In the genomic region with DNA sequence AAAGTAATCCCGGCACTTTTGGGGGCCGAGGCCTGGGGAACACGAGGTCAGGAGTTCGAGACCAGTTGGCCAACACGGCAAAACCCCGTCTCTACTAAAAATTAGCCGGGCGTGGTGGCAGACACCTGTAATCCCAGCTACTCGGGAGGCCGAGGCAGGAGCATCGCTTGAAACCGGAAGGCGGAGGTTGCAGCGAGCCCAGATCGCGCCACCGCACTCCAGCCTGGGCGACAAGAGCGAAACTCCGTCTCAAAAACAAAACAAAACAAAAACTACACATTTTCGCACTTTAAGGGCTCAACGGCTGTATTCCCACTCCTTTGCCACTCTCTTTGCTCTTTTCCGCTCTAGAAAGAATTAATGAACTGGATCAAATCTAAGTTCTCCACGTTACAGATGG, we compare ENCODE assay signal across 8 cellular contexts. TPM values are rescaled to one million over a fixed set of nuclear protein-coding genes. Genes with fewer than 3 reads are reported as not detected.
A peak's percentile ranks its signal among the peaks of the same experiment; 100 is the strongest.
DNase-seq lines count a peak whose midpoint lies in the region; ATAC-seq and TF ChIP-seq lines count a peak whose summit lies in the region.

No MANE protein-coding gene starts in this region.

- peaks cover 24% of the 10 kb centered on the region for H3K36me3 ChIP-seq in Karpas-422 (ENCODE audit: insufficient read depth, low read length)
- peaks cover 6% of the 10 kb centered on the region for H3K36me3 ChIP-seq in colonic mucosa

- intact Hi-C loops in colonic mucosa (cut with DNase I), result loop anchor here (5.0 kb wide), 1 partner anchor 56 kb away; no protein-coding TSS in a partner anchor

- H2AFZ ChIP-seq in Karpas-422 (ENCODE audit: low read length), result peak overlapping the region; percentile 71

- peak overlapping the region; percentile 88 for H3K9ac ChIP-seq in Karpas-422 (ENCODE audit: low read length)
- peak overlapping the region in 1 of 2 donors; percentile 94 for H3K9ac ChIP-seq in colonic mucosa (ENCODE audit: low read depth in 2 of 2, low read length in 2 of 2)

- H3K9me3 Mint-ChIP-seq in naive thymus-derived CD8-positive, alpha-beta T cell, result no peaks in the 10 kb centered on the region

- peak overlapping the region; percentile 92 to 98 (median 97) for H3K4me3 Mint-ChIP-seq in naive thymus-derived CD8-positive, alpha-beta T cell

- no peaks in the 10 kb centered on the region for H3K27me3 Mint-ChIP-seq in naive thymus-derived CD8-positive, alpha-beta T cell

- DNase-seq in AG09309 (ENCODE audit: low read depth), result no peak
- DNase-seq in Karpas-422, result no peak
- DNase-seq in colonic mucosa, result no peak
- peak in 1 of 10 donors; percentile 3 for DNase-seq in naive thymus-derived CD8-positive, alpha-beta T cell
- no peak for DNase-seq in NCI-H526 treated with DMSO at 0.1 percent for 48 hours (lab: John Stamatoyannopoulos, UW)
- no peak for DNase-seq in cerebellar nuclear complex (lab: John Stamatoyannopoulos, UW)
- no peak for DNase-seq in NK-92 treated with Interleukin-12 subunit alpha and Interleukin-12 subunit beta, amount 100 ng/mL, for 24 hours (lab: John Stamatoyannopoulos, UW)

- H3K4me3 ChIP-seq in AG09309 (ENCODE audit: control insufficient read depth, low read depth, low read length) (peak overlapping the region; percentile 70; the same call in 1 of the 2 replicates), Karpas-422 (ENCODE audit: low read length) (peak overlapping the region; percentile 92), colonic mucosa (peak overlapping the region; percentile 100)

- peaks cover 14% of the 10 kb centered on the region for H3K4me1 ChIP-seq in Karpas-422 (ENCODE audit: low read length)
- peaks cover 5% of the 10 kb centered on the region for H3K4me1 ChIP-seq in colonic mucosa

- no peaks in the 10 kb centered on the region for H4K20me1 ChIP-seq in Karpas-422 (ENCODE audit: insufficient read depth, low read depth, low read length)

- no peaks in the 10 kb centered on the region for H3K9me2 ChIP-seq in Karpas-422 (replicated peaks; ENCODE audit: insufficient read depth, low read length)

- H3K36me3 Mint-ChIP-seq in naive thymus-derived CD8-positive, alpha-beta T cell, result peaks cover 0 to 19% (median 7%) of the 10 kb centered on the region in 3 donors

- POLR2A ChIA-PET in naive thymus-derived CD8-positive, alpha-beta T cell (lab: Charles Lee), result interaction anchor here (1.0 to 1.6 kb wide), 2 partner anchors 47 to 66 kb away, joined by 6 read pairs; no protein-coding TSS in a partner anchor

- H3K79me2 ChIP-seq in Karpas-422 (ENCODE audit: low read length), result peaks cover 38% of the 10 kb centered on the region

- no peak for ATAC-seq in naive thymus-derived CD8-positive, alpha-beta T cell
- ATAC-seq in GM18873 (IDR thresholded peaks at IDR 0.05; ENCODE audit: low FRiP score, unreplicated experiment), result no peak

- H3K4me1 Mint-ChIP-seq in naive thymus-derived CD8-positive, alpha-beta T cell, result peaks cover 20 to 45% (median 44%) of the 10 kb centered on the region in 4 donors

- H3K27ac Mint-ChIP-seq in naive thymus-derived CD8-positive, alpha-beta T cell, result peak overlapping the region; percentile 94 to 99 (median 97)

- H3K27ac ChIP-seq in Karpas-422 (ENCODE audit: low read length) (peak overlapping the region; percentile 26; the same call in 1 of the 2 replicates), colonic mucosa (peak overlapping the region; percentile 92)

- H3K27me3 ChIP-seq in Karpas-422 (ENCODE audit: low read length) (no peaks in the 10 kb centered on the region), colonic mucosa (no peaks in the 10 kb centered on the region)

- TF ChIP-seq CTCF in AG09309 (IDR thresholded peaks at IDR 0.05; ENCODE audit: control insufficient read depth, insufficient read depth, low read depth, low read length, missing control alignments) (no peak), colonic mucosa (IDR thresholded peaks at IDR 0.05) (no peak)

- H3K9me3 ChIP-seq in Karpas-422 (ENCODE audit: low read length) (no peaks in the 10 kb centered on the region), colonic mucosa (no peaks in the 10 kb centered on the region)

- peak overlapping the region; percentile 79 for H3K4me2 ChIP-seq in Karpas-422 (ENCODE audit: low read depth, low read length, poor library complexity, severe bottlenecking)

RNA-seq across cellular contexts. Expression of a gene that starts 0.8 kb away (rescaled TPM):
- 31.0 and 39.5 TPM in 2 replicates for total RNA-seq in Karpas-422 (2014; rRNA removed; shearing (Covaris generic); ENCODE audit: low replicate concordance)
- total RNA-seq in colonic mucosa, result 10 to 100 TPM; 15.7 to 26.8 TPM
- 10 to 100 TPM; 44.5 to 44.8 TPM for total RNA-seq in naive thymus-derived CD8-positive, alpha-beta T cell
- polyA plus RNA-seq in naive thymus-derived CD8-positive, alpha-beta T cell, result 10 to 100 TPM; 18.0 to 26.4 (median 24.0) TPM

RNA-seq across cellular contexts. Expression of a gene that starts 15.8 kb away (rescaled TPM):
- not detected in 2 replicates for total RNA-seq in Karpas-422 (2014; rRNA removed; shearing (Covaris generic); ENCODE audit: low replicate concordance)
- under 1 TPM; 0.15 to 0.21 TPM for total RNA-seq in colonic mucosa
- not detected for total RNA-seq in naive thymus-derived CD8-positive, alpha-beta T cell
- polyA plus RNA-seq in naive thymus-derived CD8-positive, alpha-beta T cell, result 1 to 10 TPM in 1 of 3 donors, not detected in 2; 1.7 TPM

RNA-seq across cellular contexts. Expression of a gene that starts 53.5 kb away (rescaled TPM):
- total RNA-seq in Karpas-422 (2014; rRNA removed; shearing (Covaris generic); ENCODE audit: low replicate concordance), result 24.3 and 53.8 TPM in 2 replicates
- total RNA-seq in colonic mucosa, result 10 to 100 TPM; 30.0 to 47.7 TPM
- total RNA-seq in naive thymus-derived CD8-positive, alpha-beta T cell, result 100 to 1,000 TPM; 158 to 164 TPM
- 100 to 1,000 TPM; 149 to 194 (median 172) TPM for polyA plus RNA-seq in naive thymus-derived CD8-positive, alpha-beta T cell
